8 cellular contexts compared by ENCODE assay signal in genomic region chr14:76761198-76761848, GRCh38. TPM values are rescaled to one million over a fixed set of nuclear protein-coding genes. Genes with fewer than 3 reads are reported as not detected.
DNase-seq lines count a peak whose midpoint lies in the region; ATAC-seq and TF ChIP-seq lines count a peak whose summit lies in the region.

TSS of gene VASH1 (plus strand) at chr14:76761468. CDS start at chr14:76762822, 1,354 bp downstream.

- no peaks in the 10 kb centered on the region for H3K9me3 Mint-ChIP-seq in activated naive CD4-positive, alpha-beta T cell treated with anti-CD3 and anti-CD28 coated beads, Interleukin-2, amount 50 U/mL, for 24 hours
- no peaks in the 10 kb centered on the region for H3K9me3 Mint-ChIP-seq in neural crest cell

- peak within 1 kb of the TSS; percentile 84 for H3K4me3 Mint-ChIP-seq in activated naive CD4-positive, alpha-beta T cell treated with anti-CD3 and anti-CD28 coated beads, Interleukin-2, amount 50 U/mL, for 24 hours
- H3K4me3 Mint-ChIP-seq in neural crest cell, result peak within 1 kb of the TSS; percentile 98

- TF ChIP-seq CTCF in C4-2B (conservative IDR thresholded peaks at IDR 0.05) (no peak), Peyer's patch (IDR thresholded peaks at IDR 0.05) (no peak), neural crest cell (conservative IDR thresholded peaks at IDR 0.05) (no peak)

- peak within 1 kb of the TSS; percentile 72 to 90 (median 84) for H3K4me3 ChIP-seq in Peyer's patch

- DNase-seq in Peyer's patch (peak; percentile 49 to 77 (median 69)), germinal center (ENCODE audit: low spot score) (peak; percentile 76), neural crest cell (ENCODE audit: low read depth, low spot score) (peak; percentile 64)

- H3K27ac Mint-ChIP-seq in activated naive CD4-positive, alpha-beta T cell treated with anti-CD3 and anti-CD28 coated beads, Interleukin-2, amount 50 U/mL, for 24 hours, result no peak within 1 kb of the TSS
- H3K27ac Mint-ChIP-seq in neural crest cell (ENCODE audit: unreplicated experiment), result peak within 1 kb of the TSS; percentile 94

- peaks cover 22% of the 10 kb centered on the region for H3K27me3 Mint-ChIP-seq in activated naive CD4-positive, alpha-beta T cell treated with anti-CD3 and anti-CD28 coated beads, Interleukin-2, amount 50 U/mL, for 24 hours
- peaks cover 2% of the 10 kb centered on the region for H3K27me3 Mint-ChIP-seq in neural crest cell (ENCODE audit: low read depth)

- no peaks in the 10 kb centered on the region for H3K27me3 ChIP-seq in Peyer's patch

- ATAC-seq in GM19328 (IDR thresholded peaks at IDR 0.05; ENCODE audit: unreplicated experiment) (peak; percentile 78), HG03469 (IDR thresholded peaks at IDR 0.05; ENCODE audit: unreplicated experiment) (peak; percentile 54)

- H3K27ac ChIP-seq in C4-2B, result peak within 1 kb of the TSS; percentile 34
- peak within 1 kb of the TSS; percentile 51 to 84 (median 80) for H3K27ac ChIP-seq in Peyer's patch
- H3K27ac ChIP-seq in temporal lobe (ENCODE audit: low read depth, low read length), result peak within 1 kb of the TSS; percentile 74

- TF ChIP-seq POLR2A in Peyer's patch (IDR thresholded peaks at IDR 0.05), result no peak

- no peaks in the 10 kb centered on the region for H3K36me3 ChIP-seq in Peyer's patch

- H3K4me1 ChIP-seq in Peyer's patch, result peaks cover 0 to 30% (median 5%) of the 10 kb centered on the region in 4 donors

- H3K36me3 Mint-ChIP-seq in activated naive CD4-positive, alpha-beta T cell treated with anti-CD3 and anti-CD28 coated beads, Interleukin-2, amount 50 U/mL, for 24 hours, result no peaks in the 10 kb centered on the region
- H3K36me3 Mint-ChIP-seq in neural crest cell (ENCODE audit: low read depth), result peaks cover 3% of the 10 kb centered on the region

- peaks cover 6% of the 10 kb centered on the region for H3K4me1 Mint-ChIP-seq in activated naive CD4-positive, alpha-beta T cell treated with anti-CD3 and anti-CD28 coated beads, Interleukin-2, amount 50 U/mL, for 24 hours
- peaks cover 44% of the 10 kb centered on the region for H3K4me1 Mint-ChIP-seq in neural crest cell

- no peaks in the 10 kb centered on the region for H3K9me3 ChIP-seq in Peyer's patch

RNA-seq across cellular contexts. Expression of gene VASH1, which starts in this region (rescaled TPM):
- total RNA-seq in Peyer's patch (10 to 100 TPM in 1 of 4 donors, 1 to 10 TPM in 3; 1.6 to 33.0 (median 3.2) TPM), neural crest cell (68.1 and 72.0 TPM in 2 replicates), temporal lobe (79.9 TPM)

Comparison
In these comparisons a context has a peak if more than half of its experiments do, and no peak if none do; other contexts are left out.
1. Peak in every context shown above with its lines: DNase-seq, ATAC-seq, H3K4me3 ChIP-seq and H3K27ac ChIP-seq.